ENCODE assay signal across 13 cellular contexts in genomic region chr1:242185728-242186127, GRCh38.
DNase-seq lines count a peak whose midpoint lies in the region; ATAC-seq and TF ChIP-seq lines count a peak whose summit lies in the region.
"Had no signal": no experiment of that assay in that cellular context is flagged by ENCODE, and none has a peak within 500 bp of the region (broad histone marks: within the 10 kb centered on the region; RNA-seq: fewer than 3 reads in every experiment).

No MANE protein-coding gene starts in this region.

- ATAC-seq in GM21423 (IDR thresholded peaks at IDR 0.05; ENCODE audit: unreplicated experiment) = peak; percentile 28
- ATAC-seq in GM21717 (IDR thresholded peaks at IDR 0.05; ENCODE audit: unreplicated experiment) = no peak
- ATAC-seq in GM18873 (IDR thresholded peaks at IDR 0.05; ENCODE audit: low FRiP score, unreplicated experiment) = no peak
- ATAC-seq: activated naive CD8-positive, alpha-beta T cell treated with anti-CD3 and anti-CD28 coated beads, Interleukin-2, amount 50 U/mL, for 24 hours had no signal

- intact Hi-C loops in A673 (cut with micrococcal nuclease; ENCODE audit: unreplicated experiment) = no loop called here

- POLR2A ChIA-PET in A673 (lab: Charles Lee; ENCODE audit: low non-redundant PET) = no interaction called here

- TF ChIP-seq CTCF in A673 (conservative IDR thresholded peaks at IDR 0.05; ENCODE audit: low read depth, low read length) = no peak

- H3K9me3 ChIP-seq in A673 (ENCODE audit: low read depth, low read length, poor library complexity, severe bottlenecking) = no peaks in the 10 kb centered on the region
- H3K9me3 ChIP-seq: esophagus muscularis mucosa, thyroid gland had no signal

- H3K4me3 ChIP-seq in A673 (ENCODE audit: low read depth, low read length, poor library complexity, severe bottlenecking) = no peak overlapping the region
- H3K4me3 ChIP-seq: esophagus muscularis mucosa, thyroid gland had no signal

- no TSS peak for BruUV-seq in A673 (replicated peaks; lab: Mats Ljungman, UMichigan)

- H3K27me3 ChIP-seq in A673 (replicated peaks; ENCODE audit: insufficient read depth, low read depth, low read length, poor library complexity) = no peaks in the 10 kb centered on the region
- H3K27me3 ChIP-seq: thyroid gland had no signal

- H3K27ac ChIP-seq in A673 (ENCODE audit: low read depth, low read length, poor library complexity, severe bottlenecking) (no peak overlapping the region), angular gyrus (ENCODE audit: low read depth, low read length) (peak overlapping the region; percentile 94)
- H3K27ac ChIP-seq: esophagus muscularis mucosa, thyroid gland had no signal

- no peaks in the 10 kb centered on the region for H3K36me3 ChIP-seq in A673 (ENCODE audit: insufficient read depth, low read length, poor library complexity, severe bottlenecking)
- H3K36me3 ChIP-seq: esophagus muscularis mucosa, thyroid gland had no signal

- CTCF ChIA-PET in A673 (lab: Charles Lee) = no interaction called here

- DNase-seq in A673 (ENCODE audit: low spot score) = peak; percentile 14
- peak; percentile 99 for DNase-seq in NCI-H1694 (lab: John Stamatoyannopoulos, UW)
- DNase-seq in NCI-H187 (lab: John Stamatoyannopoulos, UW) = no peak
- no peak for DNase-seq in UCSD-AML1 (lab: John Stamatoyannopoulos, UW; ENCODE audit: unreplicated experiment)
- DNase-seq: activated CD4-positive, CD25-positive, alpha-beta regulatory T cell treated with anti-CD3 and anti-CD28 coated beads, Interleukin-2, amount 50 U/mL, for 72 hours; activated naive CD8-positive, alpha-beta T cell treated with anti-CD3 and anti-CD28 coated beads, Interleukin-2, amount 50 U/mL, for 24 hours; NCI-H1417 treated with DMSO at 0.1 percent for 48 hours; thyroid gland had no signal

- no peaks in the 10 kb centered on the region for H3K4me1 ChIP-seq in A673 (ENCODE audit: insufficient read depth, low read length, poor library complexity, severe bottlenecking)
- H3K4me1 ChIP-seq: esophagus muscularis mucosa, thyroid gland had no signal

Comparison
In these comparisons a context has a peak if more than half of its experiments do, and no peak if none do; other contexts are left out.
1. DNase-seq: peak in A673 (single experiment) and NCI-H1694 (single experiment); none in NCI-H187 (0 of 2) and UCSD-AML1 (single experiment).